In the genomic region with DNA sequence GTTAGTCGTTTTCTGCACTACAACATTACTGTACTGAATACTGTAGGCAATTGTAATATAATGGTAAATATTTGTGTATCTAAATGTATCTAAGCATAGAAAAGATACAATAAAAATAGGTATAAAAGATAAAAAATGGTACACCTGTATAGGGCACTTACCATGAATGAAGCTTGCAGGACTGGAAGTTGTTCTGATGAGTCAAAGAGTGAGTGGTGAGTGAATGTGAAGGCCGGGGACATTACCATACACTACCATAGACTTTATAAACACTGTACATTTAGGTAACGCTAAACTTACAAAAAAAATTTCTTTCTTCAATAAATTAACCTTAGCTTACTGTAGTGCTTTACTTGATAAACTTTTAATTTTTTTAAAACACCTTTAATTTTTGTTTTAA, we compare ENCODE assay signal across 26 cellular contexts.
"Had no signal": no experiment of that assay in that cellular context is flagged by ENCODE, and none has a peak within 500 bp of the region (broad histone marks: within the 10 kb centered on the region; RNA-seq: fewer than 3 reads in every experiment).

No MANE protein-coding gene starts in this region.

- H3K9me3 Mint-ChIP-seq: natural killer cell treated with Interleukin-12 subunit alpha and Interleukin-12 subunit beta and Interleukin-15 and Interleukin-18, amount 100 ng/mL, for 72 hours; nephron progenitor cell; neural crest cell; stimulated activated effector memory CD8-positive, alpha-beta T cell treated with anti-CD3 and anti-CD28 coated beads, Interleukin-12 subunit alpha, Interleukin-12 subunit beta, amount 100 ng/mL, for 72 hours; stimulated activated naive CD8-positive, alpha-beta T cell treated with anti-CD3 and anti-CD28 coated beads, Interleukin-15, Interleukin-2, amounts not matched to agents 100 ng/mL and 50 ng/mL, for 24 hours had no signal

- H3K27me3 Mint-ChIP-seq: natural killer cell treated with Interleukin-12 subunit alpha and Interleukin-12 subunit beta and Interleukin-15 and Interleukin-18, amount 100 ng/mL, for 72 hours; stimulated activated naive B cell treated with anti-CD40 and anti-IgM and Interleukin-4, amounts not matched to agents 10 μg/mL and 1 μg/mL and 100 μg/mL, for 72 hours; stimulated activated naive CD8-positive, alpha-beta T cell treated with anti-CD3 and anti-CD28 coated beads, Interleukin-15, Interleukin-2, amounts not matched to agents 100 ng/mL and 50 ng/mL, for 24 hours had no signal

- H3K4me1 Mint-ChIP-seq: nephron progenitor cell had no signal

- H3K9me3 ChIP-seq: neutrophil, pancreas, prostate gland, right lobe of liver, sigmoid colon, stomach, thoracic aorta, thyroid gland, tibial nerve, upper lobe of left lung, vagina had no signal

- H3K36me3 Mint-ChIP-seq: natural killer cell treated with Interleukin-12 subunit alpha and Interleukin-12 subunit beta and Interleukin-15 and Interleukin-18, amount 100 ng/mL, for 72 hours; stimulated activated effector memory CD8-positive, alpha-beta T cell treated with anti-CD3 and anti-CD28 coated beads, Interleukin-12 subunit alpha, Interleukin-12 subunit beta, amount 100 ng/mL, for 72 hours had no signal

- H3K27ac ChIP-seq: neutrophil, pancreas, prostate gland, right lobe of liver, sigmoid colon, stomach, thoracic aorta, thyroid gland, tibial nerve, upper lobe of left lung, vagina had no signal

- H3K4me1 ChIP-seq: upper lobe of left lung had no signal

- H3K4me3 ChIP-seq: pancreas, prostate gland, right lobe of liver, sigmoid colon, stomach, thoracic aorta, thyroid gland, tibial nerve, upper lobe of left lung, vagina had no signal

- DNase-seq: nephron progenitor cell; nucleus accumbens; pancreas; right cardiac atrium; right lobe of liver; sigmoid colon; small intestine; stimulated activated CD4-positive, alpha-beta T cell treated with anti-CD3 and anti-CD28 coated beads, Interleukin-15, amount 100 ng/mL, for 24 hours; stimulated activated CD4-positive, alpha-beta T cell treated with anti-CD3 and anti-CD28 coated beads, Interleukin-2, amount 100 ng/mL, for 24 hours; stimulated activated CD4-positive, alpha-beta T cell treated with anti-CD3 and anti-CD28 coated beads, Interleukin-2, amount 100 ng/mL, for 48 hours; stimulated activated CD4-positive, alpha-beta T cell treated with anti-CD3 and anti-CD28 coated beads, Interleukin-4, amount 100 ng/mL, for 24 hours; stimulated activated naive B cell treated with anti-CD40 and anti-IgM and Interleukin-4, amounts not matched to agents 10 μg/mL and 1 μg/mL and 100 μg/mL, for 72 hours; stimulated activated naive CD4-positive, alpha-beta T cell treated with Interleukin-2 at 50 U/mL for 16 hours; stomach; thyroid gland; trophoblast cell; upper lobe of left lung had no signal

- H3K27ac Mint-ChIP-seq: natural killer cell treated with Interleukin-12 subunit alpha and Interleukin-12 subunit beta and Interleukin-15 and Interleukin-18, amount 100 ng/mL, for 72 hours; nephron progenitor cell; stimulated activated effector memory CD8-positive, alpha-beta T cell treated with anti-CD3 and anti-CD28 coated beads, Interleukin-12 subunit alpha, Interleukin-12 subunit beta, amount 100 ng/mL, for 72 hours; stimulated activated naive B cell treated with anti-CD40 and anti-IgM and Interleukin-4, amounts not matched to agents 10 μg/mL and 1 μg/mL and 100 μg/mL, for 72 hours; stimulated activated naive CD8-positive, alpha-beta T cell treated with anti-CD3 and anti-CD28 coated beads, Interleukin-15, Interleukin-2, amounts not matched to agents 100 ng/mL and 50 ng/mL, for 24 hours had no signal

- H3K27me3 ChIP-seq: neutrophil, pancreas, right lobe of liver, sigmoid colon, stomach, thyroid gland, tibial nerve, upper lobe of left lung, vagina had no signal

- ATAC-seq: natural killer cell treated with Interleukin-12 subunit alpha and Interleukin-12 subunit beta and Interleukin-15 and Interleukin-18, amount 100 ng/mL, for 72 hours; pancreas; right cardiac atrium; right lobe of liver; stimulated activated effector memory CD8-positive, alpha-beta T cell treated with anti-CD3 and anti-CD28 coated beads, Interleukin-12 subunit alpha, Interleukin-12 subunit beta, amount 100 ng/mL, for 72 hours; stimulated activated naive B cell treated with anti-CD40 and anti-IgM and Interleukin-4, amounts not matched to agents 10 μg/mL and 1 μg/mL and 100 μg/mL, for 72 hours had no signal

- H3K4me3 Mint-ChIP-seq: natural killer cell treated with Interleukin-12 subunit alpha and Interleukin-12 subunit beta and Interleukin-15 and Interleukin-18, amount 100 ng/mL, for 72 hours; nephron progenitor cell; neural crest cell; stimulated activated effector memory CD8-positive, alpha-beta T cell treated with anti-CD3 and anti-CD28 coated beads, Interleukin-12 subunit alpha, Interleukin-12 subunit beta, amount 100 ng/mL, for 72 hours; stimulated activated naive B cell treated with anti-CD40 and anti-IgM and Interleukin-4, amounts not matched to agents 10 μg/mL and 1 μg/mL and 100 μg/mL, for 72 hours; stimulated activated naive CD8-positive, alpha-beta T cell treated with anti-CD3 and anti-CD28 coated beads, Interleukin-15, Interleukin-2, amounts not matched to agents 100 ng/mL and 50 ng/mL, for 24 hours had no signal

- H3K36me3 ChIP-seq: neutrophil, pancreas, prostate gland, right lobe of liver, sigmoid colon, stomach, thoracic aorta, thyroid gland, tibial nerve, upper lobe of left lung, vagina had no signal
